In the genomic region with DNA sequence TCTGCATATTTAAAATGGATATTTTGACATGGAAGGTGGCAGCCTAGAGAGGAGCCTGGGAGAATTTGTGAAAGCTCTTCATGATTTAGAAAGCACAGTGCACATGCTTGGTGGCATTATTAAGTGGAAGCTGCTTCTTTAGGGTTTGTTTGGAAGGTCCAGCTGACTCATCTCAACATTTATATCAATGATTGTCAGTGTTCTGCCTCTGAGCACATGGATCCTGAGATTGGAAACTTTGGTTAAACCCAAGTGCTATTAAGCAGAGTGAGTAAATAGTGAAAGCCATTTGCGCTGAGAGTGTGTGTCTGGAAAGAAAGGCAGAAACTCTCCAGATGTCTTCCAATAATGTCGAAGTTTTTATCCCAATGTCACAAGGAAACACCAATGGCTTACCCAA, we compare ENCODE assay signal across 1 cellular context.
TF ChIP-seq lines count a peak whose summit lies in the region.

No MANE protein-coding gene starts in this region.

TF ChIP-seq in GM23338, 12 proteins besides CTCF, POLR2A, EP300 and RAD21 (continued from another document):
- TF ChIP-seq, protein P1, sequence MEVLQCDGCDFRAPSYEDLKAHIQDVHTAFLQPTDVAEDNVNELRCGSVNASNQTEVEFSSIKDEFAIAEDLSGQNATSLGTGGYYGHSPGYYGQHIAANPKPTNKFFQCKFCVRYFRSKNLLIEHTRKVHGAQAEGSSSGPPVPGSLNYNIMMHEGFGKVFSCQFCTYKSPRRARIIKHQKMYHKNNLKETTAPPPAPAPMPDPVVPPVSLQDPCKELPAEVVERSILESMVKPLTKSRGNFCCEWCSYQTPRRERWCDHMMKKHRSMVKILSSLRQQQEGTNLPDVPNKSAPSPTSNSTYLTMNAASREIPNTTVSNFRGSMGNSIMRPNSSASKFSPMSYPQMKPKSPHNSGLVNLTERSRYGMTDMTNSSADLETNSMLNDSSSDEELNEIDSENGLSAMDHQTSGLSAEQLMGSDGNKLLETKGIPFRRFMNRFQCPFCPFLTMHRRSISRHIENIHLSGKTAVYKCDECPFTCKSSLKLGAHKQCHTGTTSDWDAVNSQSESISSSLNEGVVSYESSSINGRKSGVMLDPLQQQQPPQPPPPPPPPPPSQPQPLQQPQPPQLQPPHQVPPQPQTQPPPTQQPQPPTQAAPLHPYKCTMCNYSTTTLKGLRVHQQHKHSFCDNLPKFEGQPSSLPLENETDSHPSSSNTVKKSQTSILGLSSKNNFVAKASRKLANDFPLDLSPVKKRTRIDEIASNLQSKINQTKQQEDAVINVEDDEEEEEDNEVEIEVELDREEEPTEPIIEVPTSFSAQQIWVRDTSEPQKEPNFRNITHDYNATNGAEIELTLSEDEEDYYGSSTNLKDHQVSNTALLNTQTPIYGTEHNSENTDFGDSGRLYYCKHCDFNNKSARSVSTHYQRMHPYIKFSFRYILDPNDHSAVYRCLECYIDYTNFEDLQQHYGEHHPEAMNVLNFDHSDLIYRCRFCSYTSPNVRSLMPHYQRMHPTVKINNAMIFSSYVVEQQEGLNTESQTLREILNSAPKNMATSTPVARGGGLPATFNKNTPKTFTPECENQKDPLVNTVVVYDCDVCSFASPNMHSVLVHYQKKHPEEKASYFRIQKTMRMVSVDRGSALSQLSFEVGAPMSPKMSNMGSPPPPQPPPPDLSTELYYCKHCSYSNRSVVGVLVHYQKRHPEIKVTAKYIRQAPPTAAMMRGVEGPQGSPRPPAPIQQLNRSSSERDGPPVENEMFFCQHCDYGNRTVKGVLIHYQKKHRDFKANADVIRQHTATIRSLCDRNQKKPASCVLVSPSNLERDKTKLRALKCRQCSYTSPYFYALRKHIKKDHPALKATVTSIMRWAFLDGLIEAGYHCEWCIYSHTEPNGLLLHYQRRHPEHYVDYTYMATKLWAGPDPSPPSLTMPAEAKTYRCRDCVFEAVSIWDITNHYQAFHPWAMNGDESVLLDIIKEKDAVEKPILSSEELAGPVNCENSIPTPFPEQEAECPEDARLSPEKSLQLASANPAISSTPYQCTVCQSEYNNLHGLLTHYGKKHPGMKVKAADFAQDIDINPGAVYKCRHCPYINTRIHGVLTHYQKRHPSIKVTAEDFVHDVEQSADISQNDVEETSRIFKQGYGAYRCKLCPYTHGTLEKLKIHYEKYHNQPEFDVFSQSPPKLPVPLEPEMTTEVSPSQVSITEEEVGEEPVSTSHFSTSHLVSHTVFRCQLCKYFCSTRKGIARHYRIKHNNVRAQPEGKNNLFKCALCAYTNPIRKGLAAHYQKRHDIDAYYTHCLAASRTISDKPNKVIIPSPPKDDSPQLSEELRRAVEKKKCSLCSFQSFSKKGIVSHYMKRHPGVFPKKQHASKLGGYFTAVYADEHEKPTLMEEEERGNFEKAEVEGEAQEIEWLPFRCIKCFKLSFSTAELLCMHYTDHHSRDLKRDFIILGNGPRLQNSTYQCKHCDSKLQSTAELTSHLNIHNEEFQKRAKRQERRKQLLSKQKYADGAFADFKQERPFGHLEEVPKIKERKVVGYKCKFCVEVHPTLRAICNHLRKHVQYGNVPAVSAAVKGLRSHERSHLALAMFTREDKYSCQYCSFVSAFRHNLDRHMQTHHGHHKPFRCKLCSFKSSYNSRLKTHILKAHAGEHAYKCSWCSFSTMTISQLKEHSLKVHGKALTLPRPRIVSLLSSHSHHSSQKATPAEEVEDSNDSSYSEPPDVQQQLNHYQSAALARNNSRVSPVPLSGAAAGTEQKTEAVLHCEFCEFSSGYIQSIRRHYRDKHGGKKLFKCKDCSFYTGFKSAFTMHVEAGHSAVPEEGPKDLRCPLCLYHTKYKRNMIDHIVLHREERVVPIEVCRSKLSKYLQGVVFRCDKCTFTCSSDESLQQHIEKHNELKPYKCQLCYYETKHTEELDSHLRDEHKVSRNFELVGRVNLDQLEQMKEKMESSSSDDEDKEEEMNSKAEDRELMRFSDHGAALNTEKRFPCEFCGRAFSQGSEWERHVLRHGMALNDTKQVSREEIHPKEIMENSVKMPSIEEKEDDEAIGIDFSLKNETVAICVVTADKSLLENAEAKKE (CRISPR knock-in tag; IDR thresholded peaks at IDR 0.05), result no peak
- TF ChIP-seq EZH2phosphoT487 (IDR thresholded peaks at IDR 0.05; ENCODE audit: unreplicated experiment) (no peak), NANOG (IDR thresholded peaks at IDR 0.05; ENCODE audit: borderline replicate concordance) (no peak), EZH2 (IDR thresholded peaks at IDR 0.05; ENCODE audit: low read depth, unreplicated experiment) (no peak), ZNF331 (CRISPR knock-in tag; IDR thresholded peaks at IDR 0.05; ENCODE audit: low read depth) (no peak), ZNF114 (CRISPR knock-in tag; IDR thresholded peaks at IDR 0.05) (no peak), JUNB (IDR thresholded peaks at IDR 0.05; ENCODE audit: unreplicated experiment) (no peak), POLR2AphosphoS5 (IDR thresholded peaks at IDR 0.05; ENCODE audit: low read depth) (no peak), CREB1 (CRISPR knock-in tag; IDR thresholded peaks at IDR 0.05; ENCODE audit: low read depth) (no peak), STAT1 (IDR thresholded peaks at IDR 0.05; ENCODE audit: unreplicated experiment) (no peak)
- TF ChIP-seq, protein P2, sequence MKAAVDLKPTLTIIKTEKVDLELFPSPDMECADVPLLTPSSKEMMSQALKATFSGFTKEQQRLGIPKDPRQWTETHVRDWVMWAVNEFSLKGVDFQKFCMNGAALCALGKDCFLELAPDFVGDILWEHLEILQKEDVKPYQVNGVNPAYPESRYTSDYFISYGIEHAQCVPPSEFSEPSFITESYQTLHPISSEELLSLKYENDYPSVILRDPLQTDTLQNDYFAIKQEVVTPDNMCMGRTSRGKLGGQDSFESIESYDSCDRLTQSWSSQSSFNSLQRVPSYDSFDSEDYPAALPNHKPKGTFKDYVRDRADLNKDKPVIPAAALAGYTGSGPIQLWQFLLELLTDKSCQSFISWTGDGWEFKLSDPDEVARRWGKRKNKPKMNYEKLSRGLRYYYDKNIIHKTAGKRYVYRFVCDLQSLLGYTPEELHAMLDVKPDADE (IDR thresholded peaks at IDR 0.05), result no peak
